8 cellular contexts compared by ENCODE assay signal in genomic region chr18:35345460-35345921, GRCh38. TPM values are rescaled to one million over a fixed set of nuclear protein-coding genes. Genes with fewer than 3 reads are reported as not detected.
DNase-seq lines count a peak whose midpoint lies in the region; ATAC-seq and TF ChIP-seq lines count a peak whose summit lies in the region.

No MANE protein-coding gene starts in this region.

- H3K27ac Mint-ChIP-seq in activated T-helper 2 cell treated with anti-CD3 and anti-CD28 coated beads, Interferon-gamma antibody, Interleukin-2, Interleukin-4, amounts not matched to agents 10 μg/mL and 5 μg/mL and 100 μg/mL, durations not matched to agents 14 hours and 24 hours and 36 hours, result peak overlapping the region; percentile 72
- H3K27ac Mint-ChIP-seq in immature natural killer cell, result peak overlapping the region; percentile 91 to 100 (median 99)
- H3K27ac Mint-ChIP-seq in stimulated activated naive B cell treated with anti-CD40 and anti-IgM and Interleukin-4, amounts not matched to agents 10 μg/mL and 1 μg/mL and 100 μg/mL, for 72 hours, result peak overlapping the region; percentile 96

- H3K4me1 Mint-ChIP-seq in activated T-helper 2 cell treated with anti-CD3 and anti-CD28 coated beads, Interferon-gamma antibody, Interleukin-2, Interleukin-4, amounts not matched to agents 10 μg/mL and 5 μg/mL and 100 μg/mL, durations not matched to agents 14 hours and 24 hours and 36 hours (ENCODE audit: low read depth), result peaks cover 18% of the 10 kb centered on the region
- peaks cover 21 to 44% of the 10 kb centered on the region in 2 donors for H3K4me1 Mint-ChIP-seq in immature natural killer cell
- H3K4me1 Mint-ChIP-seq in stimulated activated naive B cell treated with anti-CD40 and anti-IgM and Interleukin-4, amounts not matched to agents 10 μg/mL and 1 μg/mL and 100 μg/mL, for 72 hours, result peaks cover 19 to 34% of the 10 kb centered on the region in 2 donors

- H3K27me3 Mint-ChIP-seq in activated T-helper 2 cell treated with anti-CD3 and anti-CD28 coated beads, Interferon-gamma antibody, Interleukin-2, Interleukin-4, amounts not matched to agents 10 μg/mL and 5 μg/mL and 100 μg/mL, durations not matched to agents 14 hours and 24 hours and 36 hours (ENCODE audit: low read depth), result peaks cover 2% of the 10 kb centered on the region
- peaks cover 10 to 17% (median 15%) of the 10 kb centered on the region in 3 donors for H3K27me3 Mint-ChIP-seq in immature natural killer cell (ENCODE audit: low read depth in 3 of 3)
- H3K27me3 Mint-ChIP-seq in stimulated activated naive B cell treated with anti-CD40 and anti-IgM and Interleukin-4, amounts not matched to agents 10 μg/mL and 1 μg/mL and 100 μg/mL, for 72 hours, result no peaks in the 10 kb centered on the region

- peaks cover 13% of the 10 kb centered on the region for H3K36me3 Mint-ChIP-seq in activated T-helper 2 cell treated with anti-CD3 and anti-CD28 coated beads, Interferon-gamma antibody, Interleukin-2, Interleukin-4, amounts not matched to agents 10 μg/mL and 5 μg/mL and 100 μg/mL, durations not matched to agents 14 hours and 24 hours and 36 hours (ENCODE audit: low read depth)
- peaks cover 0 to 2% (median 0%) of the 10 kb centered on the region in 3 donors for H3K36me3 Mint-ChIP-seq in immature natural killer cell
- peaks cover 5 to 11% of the 10 kb centered on the region in 2 donors for H3K36me3 Mint-ChIP-seq in stimulated activated naive B cell treated with anti-CD40 and anti-IgM and Interleukin-4, amounts not matched to agents 10 μg/mL and 1 μg/mL and 100 μg/mL, for 72 hours

- no peaks in the 10 kb centered on the region for H3K9me3 ChIP-seq in esophagus squamous epithelium

- peaks cover 0 to 3% (median 0%) of the 10 kb centered on the region in 3 donors for H3K36me3 ChIP-seq in esophagus squamous epithelium

- 45 to 69% methylated on average over 6 of the region's 6 CpGs for WGBS in esophagus squamous epithelium, 2 donors

- H3K9me3 Mint-ChIP-seq in activated T-helper 2 cell treated with anti-CD3 and anti-CD28 coated beads, Interferon-gamma antibody, Interleukin-2, Interleukin-4, amounts not matched to agents 10 μg/mL and 5 μg/mL and 100 μg/mL, durations not matched to agents 14 hours and 24 hours and 36 hours, result no peaks in the 10 kb centered on the region
- no peaks in the 10 kb centered on the region for H3K9me3 Mint-ChIP-seq in immature natural killer cell
- H3K9me3 Mint-ChIP-seq in stimulated activated naive B cell treated with anti-CD40 and anti-IgM and Interleukin-4, amounts not matched to agents 10 μg/mL and 1 μg/mL and 100 μg/mL, for 72 hours, result peaks cover 3 to 4% of the 10 kb centered on the region in 2 donors

- peak overlapping the region; percentile 94 for H3K4me3 Mint-ChIP-seq in activated T-helper 2 cell treated with anti-CD3 and anti-CD28 coated beads, Interferon-gamma antibody, Interleukin-2, Interleukin-4, amounts not matched to agents 10 μg/mL and 5 μg/mL and 100 μg/mL, durations not matched to agents 14 hours and 24 hours and 36 hours (ENCODE audit: low read depth)
- peak overlapping the region in 4 of 5 donors; percentile 97 to 100 (median 98) for H3K4me3 Mint-ChIP-seq in immature natural killer cell
- H3K4me3 Mint-ChIP-seq in stimulated activated naive B cell treated with anti-CD40 and anti-IgM and Interleukin-4, amounts not matched to agents 10 μg/mL and 1 μg/mL and 100 μg/mL, for 72 hours, result peak overlapping the region; percentile 96 to 99

- no peaks in the 10 kb centered on the region for H3K27me3 ChIP-seq in esophagus squamous epithelium

- no peak overlapping the region for H3K4me3 ChIP-seq in esophagus squamous epithelium

- intact Hi-C loops in activated T-helper 2 cell treated with anti-CD3 and anti-CD28 coated beads, Interferon-gamma antibody, Interleukin-2, Interleukin-4, amounts not matched to agents 10 μg/mL and 5 μg/mL and 100 μg/mL, durations not matched to agents 14 hours and 24 hours and 36 hours (cut with micrococcal nuclease), result loop anchor here (2.0 kb wide), 1 partner anchor 31 kb away; the partner anchor contains the start of gene ZNF396
- intact Hi-C loops in esophagus squamous epithelium (cut with DNase I), result loop anchor here (5.0 kb wide), 1 partner anchor 108 kb away; no protein-coding TSS in a partner anchor

- DNase-seq in DMS79 treated with DMSO at 0.1 percent for 48 hours (lab: John Stamatoyannopoulos, UW) (peak; percentile 90), immature natural killer cell (no peak), LoVo (ENCODE audit: low spot score) (no peak), A172 (ENCODE audit: low spot score) (no peak), esophagus squamous epithelium (lab: John Stamatoyannopoulos, UW) (no peak)
- no peak for DNase-seq in activated T-helper 2 cell treated with anti-CD3 and anti-CD28 coated beads, Interferon-gamma antibody, Interleukin-2, Interleukin-4, amounts not matched to agents 10 μg/mL and 5 μg/mL and 100 μg/mL, durations not matched to agents 14 hours and 24 hours and 36 hours (ENCODE audit: low spot score)
- peak; percentile 15 for DNase-seq in stimulated activated naive B cell treated with anti-CD40 and anti-IgM and Interleukin-4, amounts not matched to agents 10 μg/mL and 1 μg/mL and 100 μg/mL, for 72 hours

- H3K27ac ChIP-seq in esophagus squamous epithelium, result no peak overlapping the region

- TF ChIP-seq CTCF in esophagus squamous epithelium (IDR thresholded peaks at IDR 0.05), result no peak

- TF ChIP-seq POLR2A in esophagus squamous epithelium (IDR thresholded peaks at IDR 0.05), result no peak

- ATAC-seq in HG03097 (IDR thresholded peaks at IDR 0.05; ENCODE audit: low FRiP score, unreplicated experiment), result peak; percentile 35
- peak; percentile 19 to 35 for ATAC-seq in stimulated activated naive B cell treated with anti-CD40 and anti-IgM and Interleukin-4, amounts not matched to agents 10 μg/mL and 1 μg/mL and 100 μg/mL, for 72 hours (replicated peaks)

- H3K4me1 ChIP-seq in esophagus squamous epithelium, result peaks cover 5 to 44% (median 12%) of the 10 kb centered on the region in 3 donors

RNA-seq across cellular contexts. Expression of gene ZNF24, which starts 1.3 kb away (rescaled TPM):
- total RNA-seq in activated T-helper 2 cell treated with anti-CD3 and anti-CD28 coated beads, Interferon-gamma antibody, Interleukin-2, Interleukin-4, amounts not matched to agents 10 μg/mL and 5 μg/mL and 100 μg/mL, durations not matched to agents 14 hours and 24 hours and 36 hours, result 46.0 and 51.5 TPM in 2 replicates
- 10 to 100 TPM; 46.4 to 83.3 (median 76.7) TPM for polyA plus RNA-seq in immature natural killer cell
- total RNA-seq in A172 (2014; rRNA removed; shearing (Covaris generic)), result 44.0 and 55.7 TPM in 2 replicates
- 10 to 100 TPM; 20.8 to 30.3 (median 23.4) TPM for total RNA-seq in esophagus squamous epithelium

RNA-seq across cellular contexts. Expression of gene ZNF396, which starts 31.6 kb away (rescaled TPM):
- total RNA-seq in activated T-helper 2 cell treated with anti-CD3 and anti-CD28 coated beads, Interferon-gamma antibody, Interleukin-2, Interleukin-4, amounts not matched to agents 10 μg/mL and 5 μg/mL and 100 μg/mL, durations not matched to agents 14 hours and 24 hours and 36 hours, result 0.25 and 0.32 TPM in 2 replicates
- 1 to 10 TPM in 1 of 3 donors, under 1 TPM in 1, not detected in 1; 0.53 to 1.0 TPM for polyA plus RNA-seq in immature natural killer cell
- total RNA-seq in A172 (2014; rRNA removed; shearing (Covaris generic)), result 0.33 and 0.57 TPM in 2 replicates
- 1 to 10 TPM in 2 of 4 donors, under 1 TPM in 2; 0.11 to 2.0 (median 0.95) TPM for total RNA-seq in esophagus squamous epithelium

RNA-seq across cellular contexts. Expression of gene ZSCAN30, which starts 55.5 kb away (rescaled TPM):
- total RNA-seq in activated T-helper 2 cell treated with anti-CD3 and anti-CD28 coated beads, Interferon-gamma antibody, Interleukin-2, Interleukin-4, amounts not matched to agents 10 μg/mL and 5 μg/mL and 100 μg/mL, durations not matched to agents 14 hours and 24 hours and 36 hours, result 15.5 and 19.9 TPM in 2 replicates
- polyA plus RNA-seq in immature natural killer cell, result 1 to 10 TPM in 2 of 3 donors, not detected in 1; 3.4 to 4.7 TPM
- total RNA-seq in A172 (2014; rRNA removed; shearing (Covaris generic)), result 19.5 and 20.2 TPM in 2 replicates
- total RNA-seq in esophagus squamous epithelium, result 10 to 100 TPM in 1 of 4 donors, 1 to 10 TPM in 3; 4.1 to 14.9 (median 8.0) TPM

Comparison
In these comparisons a context has a peak if more than half of its experiments do, and no peak if none do; other contexts are left out.
1. DNase-seq: peak in DMS79 treated with DMSO at 0.1 percent for 48 hours (single experiment) and stimulated activated naive B cell treated with anti-CD40 and anti-IgM and Interleukin-4, amounts not matched to agents 10 μg/mL and 1 μg/mL and 100 μg/mL, for 72 hours (single experiment); none in activated T-helper 2 cell treated with anti-CD3 and anti-CD28 coated beads, Interferon-gamma antibody, Interleukin-2, Interleukin-4, amounts not matched to agents 10 μg/mL and 5 μg/mL and 100 μg/mL, durations not matched to agents 14 hours and 24 hours and 36 hours (single experiment), immature natural killer cell (0 of 3), LoVo (single experiment), A172 (single experiment) and esophagus squamous epithelium (single experiment).
2. Peak in every context shown above with its lines, with median percentiles within 50 percentile points of each other: H3K27ac Mint-ChIP-seq and H3K4me3 Mint-ChIP-seq.